ENCODE assay signal across 13 cellular contexts in genomic region chr10:51311232-51311631, GRCh38.
"Had no signal": no experiment of that assay in that cellular context is flagged by ENCODE, and none has a peak within 500 bp of the region (broad histone marks: within the 10 kb centered on the region; RNA-seq: fewer than 3 reads in every experiment).

No MANE protein-coding gene starts in this region.

- DNase-seq: activated CD4-positive, alpha-beta memory T cell treated with anti-CD3 and anti-CD28 coated beads for 36 hours; activated CD4-positive, alpha-beta T cell treated with anti-CD3 and anti-CD28 coated beads for 36 hours; activated CD8-positive, alpha-beta memory T cell treated with anti-CD3 and anti-CD28 coated beads, Interleukin-2, amount 10 ng/mL, durations not matched to agents 7 days and 5 days; activated naive CD4-positive, alpha-beta T cell treated with anti-CD3 and anti-CD28 coated beads, Interleukin-2, amount 10 ng/mL, durations not matched to agents 7 days and 5 days; activated T-cell treated with anti-CD3 and anti-CD28 coated beads, Interleukin-2, amount 50 U/mL, for 1 hour; dorsolateral prefrontal cortex; heart left ventricle; naive thymus-derived CD4-positive, alpha-beta T cell; pancreas; stimulated activated CD4-positive, alpha-beta T cell treated with anti-CD3 and anti-CD28 coated beads, Interleukin-12 subunit alpha, Interleukin-12 subunit beta, amount 100 ng/mL, for 4 hours; stimulated activated CD4-positive, alpha-beta T cell treated with anti-CD3 and anti-CD28 coated beads, Interleukin-2, amount 100 ng/mL, for 24 hours; T-helper 2 cell had no signal

- H3K27ac Mint-ChIP-seq: activated CD4-positive, alpha-beta memory T cell treated with anti-CD3 and anti-CD28 coated beads for 36 hours; activated CD4-positive, alpha-beta T cell treated with anti-CD3 and anti-CD28 coated beads for 36 hours; activated CD8-positive, alpha-beta memory T cell treated with anti-CD3 and anti-CD28 coated beads, Interleukin-2, amount 10 ng/mL, durations not matched to agents 7 days and 5 days; activated naive CD4-positive, alpha-beta T cell treated with anti-CD3 and anti-CD28 coated beads, Interleukin-2, amount 10 ng/mL, durations not matched to agents 7 days and 5 days; naive thymus-derived CD4-positive, alpha-beta T cell had no signal

- H3K9me3 Mint-ChIP-seq: activated CD4-positive, alpha-beta memory T cell treated with anti-CD3 and anti-CD28 coated beads for 36 hours; activated naive CD4-positive, alpha-beta T cell treated with anti-CD3 and anti-CD28 coated beads, Interleukin-2, amount 10 ng/mL, durations not matched to agents 7 days and 5 days had no signal

- H3K27me3 ChIP-seq: dorsolateral prefrontal cortex, heart left ventricle, pancreas had no signal

- H3K27me3 Mint-ChIP-seq: activated CD4-positive, alpha-beta memory T cell treated with anti-CD3 and anti-CD28 coated beads for 36 hours; activated CD4-positive, alpha-beta T cell treated with anti-CD3 and anti-CD28 coated beads for 36 hours; activated CD8-positive, alpha-beta memory T cell treated with anti-CD3 and anti-CD28 coated beads, Interleukin-2, amount 10 ng/mL, durations not matched to agents 7 days and 5 days; activated naive CD4-positive, alpha-beta T cell treated with anti-CD3 and anti-CD28 coated beads, Interleukin-2, amount 10 ng/mL, durations not matched to agents 7 days and 5 days; naive thymus-derived CD4-positive, alpha-beta T cell had no signal

- H3K4me1 Mint-ChIP-seq: activated CD4-positive, alpha-beta T cell treated with anti-CD3 and anti-CD28 coated beads for 36 hours; activated CD8-positive, alpha-beta memory T cell treated with anti-CD3 and anti-CD28 coated beads, Interleukin-2, amount 10 ng/mL, durations not matched to agents 7 days and 5 days; activated naive CD4-positive, alpha-beta T cell treated with anti-CD3 and anti-CD28 coated beads, Interleukin-2, amount 10 ng/mL, durations not matched to agents 7 days and 5 days; naive thymus-derived CD4-positive, alpha-beta T cell had no signal

- ATAC-seq: activated CD4-positive, alpha-beta T cell treated with anti-CD3 and anti-CD28 coated beads for 36 hours; activated CD8-positive, alpha-beta memory T cell treated with anti-CD3 and anti-CD28 coated beads, Interleukin-2, amount 10 ng/mL, durations not matched to agents 7 days and 5 days; heart left ventricle; naive thymus-derived CD4-positive, alpha-beta T cell; pancreas had no signal

- H3K4me3 ChIP-seq: dorsolateral prefrontal cortex, heart left ventricle, pancreas, thoracic aorta had no signal

- H3K4me3 Mint-ChIP-seq: activated CD4-positive, alpha-beta memory T cell treated with anti-CD3 and anti-CD28 coated beads for 36 hours; activated CD4-positive, alpha-beta T cell treated with anti-CD3 and anti-CD28 coated beads for 36 hours; activated CD8-positive, alpha-beta memory T cell treated with anti-CD3 and anti-CD28 coated beads, Interleukin-2, amount 10 ng/mL, durations not matched to agents 7 days and 5 days; activated naive CD4-positive, alpha-beta T cell treated with anti-CD3 and anti-CD28 coated beads, Interleukin-2, amount 10 ng/mL, durations not matched to agents 7 days and 5 days; naive thymus-derived CD4-positive, alpha-beta T cell had no signal

- H3K36me3 ChIP-seq: heart left ventricle, pancreas, thoracic aorta had no signal

- H3K27ac ChIP-seq: dorsolateral prefrontal cortex, heart left ventricle, pancreas had no signal

- H3K9me3 ChIP-seq: heart left ventricle, pancreas, thoracic aorta had no signal

- H3K36me3 Mint-ChIP-seq: activated CD4-positive, alpha-beta memory T cell treated with anti-CD3 and anti-CD28 coated beads for 36 hours; activated CD8-positive, alpha-beta memory T cell treated with anti-CD3 and anti-CD28 coated beads, Interleukin-2, amount 10 ng/mL, durations not matched to agents 7 days and 5 days; activated naive CD4-positive, alpha-beta T cell treated with anti-CD3 and anti-CD28 coated beads, Interleukin-2, amount 10 ng/mL, durations not matched to agents 7 days and 5 days; naive thymus-derived CD4-positive, alpha-beta T cell had no signal
